In the genomic region with DNA sequence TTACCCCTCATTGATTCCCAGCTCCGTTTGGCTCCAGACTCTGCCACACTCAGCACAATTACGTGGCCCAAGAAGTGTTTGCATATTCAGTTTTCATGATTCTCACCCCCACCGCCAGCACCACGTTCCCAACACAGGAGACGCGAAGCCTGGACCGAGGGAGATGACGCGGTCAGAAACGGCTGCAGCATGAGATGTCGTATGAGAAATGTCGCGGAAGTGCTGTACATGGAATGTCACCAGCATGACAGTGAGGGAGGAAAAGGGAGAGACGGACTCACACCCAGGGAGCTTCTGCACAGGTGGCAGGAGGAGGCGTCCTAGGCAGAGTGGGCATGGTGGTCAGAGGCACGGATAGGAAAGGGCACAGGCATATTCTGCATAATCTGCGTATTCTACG, we compare ENCODE assay signal across 15 cellular contexts.
DNase-seq lines count a peak whose midpoint lies in the region; ATAC-seq and TF ChIP-seq lines count a peak whose summit lies in the region.
"Had no signal": no experiment of that assay in that cellular context is flagged by ENCODE, and none has a peak within 500 bp of the region (broad histone marks: within the 10 kb centered on the region; RNA-seq: fewer than 3 reads in every experiment).

No MANE protein-coding gene starts in this region.

- no peak overlapping the region for H3K27ac Mint-ChIP-seq in endothelial cell (ENCODE audit: unreplicated experiment)
- H3K27ac Mint-ChIP-seq in nephron progenitor cell, result no peak overlapping the region
- H3K27ac Mint-ChIP-seq: CD8-positive, alpha-beta memory T cell; IgD-negative memory B cell had no signal

- TF ChIP-seq CTCF in endothelial cell (IDR thresholded peaks at IDR 0.05; ENCODE audit: unreplicated experiment) (no peak), nephron progenitor cell (IDR thresholded peaks at IDR 0.05) (no peak), brain microvascular endothelial cell (IDR thresholded peaks at IDR 0.05; ENCODE audit: low read depth, low read length, missing control alignments) (no peak)

- H3K27me3 Mint-ChIP-seq in endothelial cell (ENCODE audit: unreplicated experiment) (peaks cover 15% of the 10 kb centered on the region), nephron progenitor cell (ENCODE audit: low read depth, poor library complexity) (peaks cover 16% of the 10 kb centered on the region)

- H3K36me3 Mint-ChIP-seq in endothelial cell (ENCODE audit: low read depth, unreplicated experiment), result peaks cover 7% of the 10 kb centered on the region
- H3K36me3 Mint-ChIP-seq in nephron progenitor cell (ENCODE audit: low read depth), result no peaks in the 10 kb centered on the region
- H3K36me3 Mint-ChIP-seq: CD4-positive, CD25-positive, alpha-beta regulatory T cell had no signal

- in situ Hi-C loops in brain microvascular endothelial cell (cut with HindIII; ENCODE audit: low pct_ligation_motif_present, low sequenced_read_pairs), result no loop called here

- H3K4me1 Mint-ChIP-seq in endothelial cell (ENCODE audit: unreplicated experiment) (peaks cover 53% of the 10 kb centered on the region), nephron progenitor cell (peaks cover 62% of the 10 kb centered on the region)
- H3K4me1 Mint-ChIP-seq: IgD-negative memory B cell had no signal

- no peaks in the 10 kb centered on the region for H3K27me3 ChIP-seq in brain microvascular endothelial cell (replicated peaks)

- no peak overlapping the region for H3K4me3 ChIP-seq in brain microvascular endothelial cell (ENCODE audit: low read depth, low read length)
- H3K4me3 ChIP-seq: GM23248 had no signal

- peak; percentile 19 for DNase-seq in ecto neural progenitor cell (ENCODE audit: low spot score)
- no peak for DNase-seq in endothelial cell (ENCODE audit: low spot score)
- no peak for DNase-seq in nephron progenitor cell
- DNase-seq in NCI-H510A (lab: John Stamatoyannopoulos, UW), result no peak
- DNase-seq in brain microvascular endothelial cell, result no peak
- no peak for DNase-seq in stimulated activated CD8-positive, alpha-beta memory T cell treated with anti-CD3 and anti-CD28 coated beads, Interleukin-4, amount 100 ng/mL, for 48 hours
- DNase-seq: ACHN; BE2C; CD4-positive, CD25-positive, alpha-beta regulatory T cell; CD8-positive, alpha-beta memory T cell; COR-L47; GM23248; HCEC 1CT had no signal

- H3K4me3 Mint-ChIP-seq in endothelial cell (ENCODE audit: unreplicated experiment) (peak overlapping the region; percentile 38), nephron progenitor cell (peak overlapping the region; percentile 19)
- H3K4me3 Mint-ChIP-seq: CD4-positive, CD25-positive, alpha-beta regulatory T cell; CD8-positive, alpha-beta memory T cell; IgD-negative memory B cell had no signal

- H3K27ac ChIP-seq in brain microvascular endothelial cell, result no peak overlapping the region
- H3K27ac ChIP-seq: GM23248 had no signal

- H3K9me3 Mint-ChIP-seq in endothelial cell (ENCODE audit: unreplicated experiment) (no peaks in the 10 kb centered on the region), nephron progenitor cell (peaks cover 16% of the 10 kb centered on the region)

- H3K36me3 ChIP-seq in brain microvascular endothelial cell (replicated peaks), result no peaks in the 10 kb centered on the region
- H3K36me3 ChIP-seq: BE2C had no signal

- no peak for ATAC-seq in GM18873 (IDR thresholded peaks at IDR 0.05; ENCODE audit: low FRiP score, unreplicated experiment)
